ENCODE assay signal across 1 cellular context in the genomic region with DNA sequence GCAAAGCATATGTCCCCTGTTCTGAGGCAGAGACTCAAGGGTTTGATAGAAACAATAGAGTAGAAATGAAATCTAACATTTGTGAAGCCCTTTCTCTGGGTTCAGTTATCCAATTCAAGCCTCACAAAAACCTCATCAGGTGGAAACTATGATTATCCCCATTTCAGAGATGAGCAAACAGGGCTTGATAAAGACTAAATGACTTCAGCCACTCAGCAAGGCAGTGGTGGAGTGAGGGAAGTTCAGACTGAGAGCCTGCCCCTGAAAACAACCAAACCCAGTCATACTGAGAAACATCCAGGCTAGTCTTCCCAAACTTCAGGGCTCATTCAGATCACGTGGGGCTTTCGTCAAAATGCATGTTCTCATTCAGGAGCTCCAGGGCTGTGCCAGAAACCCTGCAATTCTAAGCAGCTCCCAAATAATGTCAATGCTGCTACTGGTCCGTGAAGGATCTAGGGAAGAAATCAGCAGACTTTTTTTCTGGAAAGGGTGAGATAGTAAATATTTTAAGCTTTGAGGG.
A peak's percentile ranks its signal among the peaks of the same experiment; 100 is the strongest.
TF ChIP-seq lines count a peak whose summit lies in the region.

No MANE protein-coding gene starts in this region.

TF ChIP-seq in K562, 482 proteins besides CTCF, POLR2A, EP300 and RAD21 (continued from another document):
- TF ChIP-seq MBD1 (CRISPR knock-in tag; IDR thresholded peaks at IDR 0.05) (no peak), RAD51 (IDR thresholded peaks at IDR 0.05; ENCODE audit: borderline replicate concordance, low read depth) (peak; percentile 64; the same call in 1 of the 2 replicates), HBP1 (CRISPR knock-in tag; IDR thresholded peaks at IDR 0.05) (no peak), RBM25 (IDR thresholded peaks at IDR 0.05; ENCODE audit: low read depth, low read length, severe bottlenecking) (peak; percentile 69), SUPT5H (IDR thresholded peaks at IDR 0.05) (no peak), ZNF57 (CRISPR knock-in tag; IDR thresholded peaks at IDR 0.05) (no peak), ZNF174 (CRISPR knock-in tag; IDR thresholded peaks at IDR 0.05) (no peak), BCOR (IDR thresholded peaks at IDR 0.05) (peak; percentile 21; the same call in 1 of the 2 replicates), PTRF (tag; IDR thresholded peaks at IDR 0.05) (no peak), HDAC3 (IDR thresholded peaks at IDR 0.05; ENCODE audit: borderline replicate concordance, partially characterized antibody) (no peak), USF2 (CRISPR knock-in tag; IDR thresholded peaks at IDR 0.05) (peak; percentile 79), L3MBTL2 (IDR thresholded peaks at IDR 0.05) (peak; percentile 13; the same call in 1 of the 2 replicates), FOSL1 (tag; conservative IDR thresholded peaks at IDR 0.05) (0 out of 2 replicates have a peak, but pooled peaks have one; percentile 16), IFI16 (CRISPR knock-in tag; IDR thresholded peaks at IDR 0.05) (no peak), HDGF (IDR thresholded peaks at IDR 0.05) (no peak), ZNF212 (CRISPR knock-in tag; IDR thresholded peaks at IDR 0.05) (no peak), ZNF551 (CRISPR knock-in tag; IDR thresholded peaks at IDR 0.05) (no peak), ZNF134 (CRISPR knock-in tag; conservative IDR thresholded peaks at IDR 0.05) (0 out of 2 replicates have a peak, but pooled peaks have one; percentile 18), HDAC2 (IDR thresholded peaks at IDR 0.05) (0 out of 2 replicates have a peak, but pooled peaks have one; percentile 17), ESRRB (CRISPR knock-in tag; IDR thresholded peaks at IDR 0.05; ENCODE audit: borderline replicate concordance) (no peak), USF1 (CRISPR knock-in tag; IDR thresholded peaks at IDR 0.05) (peak; percentile 76), ZBTB17 (CRISPR knock-in tag; IDR thresholded peaks at IDR 0.05) (no peak), ZNF407 (IDR thresholded peaks at IDR 0.05; ENCODE audit: low read depth) (no peak), SOX6 (IDR thresholded peaks at IDR 0.05) (no peak), ZNF263 (CRISPR knock-in tag; IDR thresholded peaks at IDR 0.05; ENCODE audit: borderline replicate concordance) (no peak), PYGO2 (tag; IDR thresholded peaks at IDR 0.05) (no peak), ELK3 (CRISPR knock-in tag; IDR thresholded peaks at IDR 0.05) (no peak)
- TF ChIP-seq, protein P1, sequence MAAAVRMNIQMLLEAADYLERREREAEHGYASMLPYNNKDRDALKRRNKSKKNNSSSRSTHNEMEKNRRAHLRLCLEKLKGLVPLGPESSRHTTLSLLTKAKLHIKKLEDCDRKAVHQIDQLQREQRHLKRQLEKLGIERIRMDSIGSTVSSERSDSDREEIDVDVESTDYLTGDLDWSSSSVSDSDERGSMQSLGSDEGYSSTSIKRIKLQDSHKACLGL (CRISPR knock-in tag; IDR thresholded peaks at IDR 0.05; ENCODE audit: borderline replicate concordance, poor library complexity, severe bottlenecking), result no peak
- TF ChIP-seq, protein P2, sequence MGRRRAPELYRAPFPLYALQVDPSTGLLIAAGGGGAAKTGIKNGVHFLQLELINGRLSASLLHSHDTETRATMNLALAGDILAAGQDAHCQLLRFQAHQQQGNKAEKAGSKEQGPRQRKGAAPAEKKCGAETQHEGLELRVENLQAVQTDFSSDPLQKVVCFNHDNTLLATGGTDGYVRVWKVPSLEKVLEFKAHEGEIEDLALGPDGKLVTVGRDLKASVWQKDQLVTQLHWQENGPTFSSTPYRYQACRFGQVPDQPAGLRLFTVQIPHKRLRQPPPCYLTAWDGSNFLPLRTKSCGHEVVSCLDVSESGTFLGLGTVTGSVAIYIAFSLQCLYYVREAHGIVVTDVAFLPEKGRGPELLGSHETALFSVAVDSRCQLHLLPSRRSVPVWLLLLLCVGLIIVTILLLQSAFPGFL (CRISPR knock-in tag; IDR thresholded peaks at IDR 0.05), result no peak
- TF ChIP-seq, protein P3, sequence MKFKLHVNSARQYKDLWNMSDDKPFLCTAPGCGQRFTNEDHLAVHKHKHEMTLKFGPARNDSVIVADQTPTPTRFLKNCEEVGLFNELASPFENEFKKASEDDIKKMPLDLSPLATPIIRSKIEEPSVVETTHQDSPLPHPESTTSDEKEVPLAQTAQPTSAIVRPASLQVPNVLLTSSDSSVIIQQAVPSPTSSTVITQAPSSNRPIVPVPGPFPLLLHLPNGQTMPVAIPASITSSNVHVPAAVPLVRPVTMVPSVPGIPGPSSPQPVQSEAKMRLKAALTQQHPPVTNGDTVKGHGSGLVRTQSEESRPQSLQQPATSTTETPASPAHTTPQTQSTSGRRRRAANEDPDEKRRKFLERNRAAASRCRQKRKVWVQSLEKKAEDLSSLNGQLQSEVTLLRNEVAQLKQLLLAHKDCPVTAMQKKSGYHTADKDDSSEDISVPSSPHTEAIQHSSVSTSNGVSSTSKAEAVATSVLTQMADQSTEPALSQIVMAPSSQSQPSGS (CRISPR knock-in tag; IDR thresholded peaks at IDR 0.05), result no peak
- TF ChIP-seq, protein P4, sequence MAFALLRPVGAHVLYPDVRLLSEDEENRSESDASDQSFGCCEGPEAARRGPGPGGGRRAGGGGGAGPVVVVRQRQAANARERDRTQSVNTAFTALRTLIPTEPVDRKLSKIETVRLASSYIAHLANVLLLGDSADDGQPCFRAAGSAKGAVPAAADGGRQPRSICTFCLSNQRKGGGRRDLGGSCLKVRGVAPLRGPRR (CRISPR knock-in tag; IDR thresholded peaks at IDR 0.05), result no peak
- TF ChIP-seq, protein P5, sequence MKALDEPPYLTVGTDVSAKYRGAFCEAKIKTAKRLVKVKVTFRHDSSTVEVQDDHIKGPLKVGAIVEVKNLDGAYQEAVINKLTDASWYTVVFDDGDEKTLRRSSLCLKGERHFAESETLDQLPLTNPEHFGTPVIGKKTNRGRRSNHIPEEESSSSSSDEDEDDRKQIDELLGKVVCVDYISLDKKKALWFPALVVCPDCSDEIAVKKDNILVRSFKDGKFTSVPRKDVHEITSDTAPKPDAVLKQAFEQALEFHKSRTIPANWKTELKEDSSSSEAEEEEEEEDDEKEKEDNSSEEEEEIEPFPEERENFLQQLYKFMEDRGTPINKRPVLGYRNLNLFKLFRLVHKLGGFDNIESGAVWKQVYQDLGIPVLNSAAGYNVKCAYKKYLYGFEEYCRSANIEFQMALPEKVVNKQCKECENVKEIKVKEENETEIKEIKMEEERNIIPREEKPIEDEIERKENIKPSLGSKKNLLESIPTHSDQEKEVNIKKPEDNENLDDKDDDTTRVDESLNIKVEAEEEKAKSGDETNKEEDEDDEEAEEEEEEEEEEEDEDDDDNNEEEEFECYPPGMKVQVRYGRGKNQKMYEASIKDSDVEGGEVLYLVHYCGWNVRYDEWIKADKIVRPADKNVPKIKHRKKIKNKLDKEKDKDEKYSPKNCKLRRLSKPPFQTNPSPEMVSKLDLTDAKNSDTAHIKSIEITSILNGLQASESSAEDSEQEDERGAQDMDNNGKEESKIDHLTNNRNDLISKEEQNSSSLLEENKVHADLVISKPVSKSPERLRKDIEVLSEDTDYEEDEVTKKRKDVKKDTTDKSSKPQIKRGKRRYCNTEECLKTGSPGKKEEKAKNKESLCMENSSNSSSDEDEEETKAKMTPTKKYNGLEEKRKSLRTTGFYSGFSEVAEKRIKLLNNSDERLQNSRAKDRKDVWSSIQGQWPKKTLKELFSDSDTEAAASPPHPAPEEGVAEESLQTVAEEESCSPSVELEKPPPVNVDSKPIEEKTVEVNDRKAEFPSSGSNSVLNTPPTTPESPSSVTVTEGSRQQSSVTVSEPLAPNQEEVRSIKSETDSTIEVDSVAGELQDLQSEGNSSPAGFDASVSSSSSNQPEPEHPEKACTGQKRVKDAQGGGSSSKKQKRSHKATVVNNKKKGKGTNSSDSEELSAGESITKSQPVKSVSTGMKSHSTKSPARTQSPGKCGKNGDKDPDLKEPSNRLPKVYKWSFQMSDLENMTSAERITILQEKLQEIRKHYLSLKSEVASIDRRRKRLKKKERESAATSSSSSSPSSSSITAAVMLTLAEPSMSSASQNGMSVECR (CRISPR knock-in tag; IDR thresholded peaks at IDR 0.05), result no peak
